Comparison of ENCODE assay signal across 26 cellular contexts in genomic region chr2:101677657-101678056, GRCh38.
"Had no signal": no experiment of that assay in that cellular context is flagged by ENCODE, and none has a peak within 500 bp of the region (broad histone marks: within the 10 kb centered on the region; RNA-seq: fewer than 3 reads in every experiment).

No MANE protein-coding gene starts in this region.

- H3K36me3 Mint-ChIP-seq: activated CD8-positive, alpha-beta memory T cell treated with anti-CD3 and anti-CD28 coated beads, Interleukin-2, amount 10 ng/mL, durations not matched to agents 7 days and 5 days; activated naive CD4-positive, alpha-beta T cell treated with anti-CD3 and anti-CD28 coated beads, Interleukin-2, amount 50 U/mL, for 24 hours; brain; natural killer cell had no signal

- DNase-seq: activated CD4-positive, alpha-beta memory T cell treated with anti-CD3 and anti-CD28 coated beads, Interleukin-2, amount 10 ng/mL, durations not matched to agents 7 days and 5 days; activated CD4-positive, alpha-beta T cell treated with anti-CD3 and anti-CD28 coated beads for 48 hours; activated CD4-positive, CD25-positive, alpha-beta regulatory T cell; activated CD8-positive, alpha-beta memory T cell treated with anti-CD3 and anti-CD28 coated beads, Interleukin-2, amount 10 ng/mL, durations not matched to agents 7 days and 5 days; activated gamma-delta T cell treated with Interleukin-2 at 50 U/mL for 16 hours; activated T-cell treated with anti-CD3 and anti-CD28 coated beads for 4 hours; aorta; effector CD4-positive, alpha-beta T cell; erythroblast; foreskin fibroblast; kidney; lower lobe of right lung; natural killer cell; small intestine; stimulated activated CD4-positive, alpha-beta T cell treated with anti-CD3 and anti-CD28 coated beads, Interleukin-15, amount 100 ng/mL, for 24 hours; stimulated activated naive CD4-positive, alpha-beta T cell; testis; trophoblast cell; uterus had no signal

- H3K27ac Mint-ChIP-seq: activated CD4-positive, alpha-beta memory T cell treated with anti-CD3 and anti-CD28 coated beads, Interleukin-2, amount 10 ng/mL, durations not matched to agents 7 days and 5 days; activated CD8-positive, alpha-beta memory T cell treated with anti-CD3 and anti-CD28 coated beads, Interleukin-2, amount 10 ng/mL, durations not matched to agents 7 days and 5 days; activated naive CD4-positive, alpha-beta T cell treated with anti-CD3 and anti-CD28 coated beads, Interleukin-2, amount 50 U/mL, for 24 hours; activated T-helper 1 cell treated with anti-CD3 and anti-CD28 coated beads, Interleukin-12 subunit alpha, Interleukin-12 subunit beta, Interleukin-2, Interleukin-4 antibody, amounts not matched to agents 30 ng/mL and 10 ng/mL and 1 ng/mL, durations not matched to agents 14 hours and 24 hours and 36 hours; brain; dendritic cell treated with granulocyte-macrophage colony-stimulating factor and Interleukin-4, amounts not matched to agents 40 ng/mL and 50 ng/mL, for 4 days; natural killer cell; T-helper 2 cell treated with Interferon-gamma antibody and Interleukin-4, amounts not matched to agents 5 μg/mL and 100 μg/mL, for 36 hours had no signal

- H3K4me1 Mint-ChIP-seq: activated naive CD4-positive, alpha-beta T cell treated with anti-CD3 and anti-CD28 coated beads, Interleukin-2, amount 50 U/mL, for 24 hours; natural killer cell had no signal

- H3K27ac ChIP-seq: lower lobe of right lung, testis, uterus had no signal

- H3K4me3 ChIP-seq: lower lobe of right lung, testis, uterus had no signal

- H3K9me3 Mint-ChIP-seq: activated naive CD4-positive, alpha-beta T cell treated with anti-CD3 and anti-CD28 coated beads, Interleukin-2, amount 50 U/mL, for 24 hours; dendritic cell treated with granulocyte-macrophage colony-stimulating factor and Interleukin-4, amounts not matched to agents 40 ng/mL and 50 ng/mL, for 4 days; natural killer cell had no signal

- H3K4me3 Mint-ChIP-seq: activated CD4-positive, alpha-beta memory T cell treated with anti-CD3 and anti-CD28 coated beads, Interleukin-2, amount 10 ng/mL, durations not matched to agents 7 days and 5 days; activated CD8-positive, alpha-beta memory T cell treated with anti-CD3 and anti-CD28 coated beads, Interleukin-2, amount 10 ng/mL, durations not matched to agents 7 days and 5 days; activated naive CD4-positive, alpha-beta T cell treated with anti-CD3 and anti-CD28 coated beads, Interleukin-2, amount 50 U/mL, for 24 hours; activated T-helper 1 cell treated with anti-CD3 and anti-CD28 coated beads, Interleukin-12 subunit alpha, Interleukin-12 subunit beta, Interleukin-2, Interleukin-4 antibody, amounts not matched to agents 30 ng/mL and 10 ng/mL and 1 ng/mL, durations not matched to agents 14 hours and 24 hours and 36 hours; brain; dendritic cell treated with granulocyte-macrophage colony-stimulating factor and Interleukin-4, amounts not matched to agents 40 ng/mL and 50 ng/mL, for 4 days; natural killer cell; T-helper 2 cell treated with Interferon-gamma antibody and Interleukin-4, amounts not matched to agents 5 μg/mL and 100 μg/mL, for 36 hours had no signal

- H3K27me3 Mint-ChIP-seq: activated CD4-positive, alpha-beta memory T cell treated with anti-CD3 and anti-CD28 coated beads, Interleukin-2, amount 10 ng/mL, durations not matched to agents 7 days and 5 days; activated CD8-positive, alpha-beta memory T cell treated with anti-CD3 and anti-CD28 coated beads, Interleukin-2, amount 10 ng/mL, durations not matched to agents 7 days and 5 days; activated naive CD4-positive, alpha-beta T cell treated with anti-CD3 and anti-CD28 coated beads, Interleukin-2, amount 50 U/mL, for 24 hours had no signal

- ATAC-seq: activated CD8-positive, alpha-beta memory T cell treated with anti-CD3 and anti-CD28 coated beads, Interleukin-2, amount 10 ng/mL, durations not matched to agents 7 days and 5 days; left lobe of liver; lower lobe of right lung; natural killer cell; sciatic nerve had no signal
